Comparison of ENCODE assay signal across 10 cellular contexts in the genomic region with DNA sequence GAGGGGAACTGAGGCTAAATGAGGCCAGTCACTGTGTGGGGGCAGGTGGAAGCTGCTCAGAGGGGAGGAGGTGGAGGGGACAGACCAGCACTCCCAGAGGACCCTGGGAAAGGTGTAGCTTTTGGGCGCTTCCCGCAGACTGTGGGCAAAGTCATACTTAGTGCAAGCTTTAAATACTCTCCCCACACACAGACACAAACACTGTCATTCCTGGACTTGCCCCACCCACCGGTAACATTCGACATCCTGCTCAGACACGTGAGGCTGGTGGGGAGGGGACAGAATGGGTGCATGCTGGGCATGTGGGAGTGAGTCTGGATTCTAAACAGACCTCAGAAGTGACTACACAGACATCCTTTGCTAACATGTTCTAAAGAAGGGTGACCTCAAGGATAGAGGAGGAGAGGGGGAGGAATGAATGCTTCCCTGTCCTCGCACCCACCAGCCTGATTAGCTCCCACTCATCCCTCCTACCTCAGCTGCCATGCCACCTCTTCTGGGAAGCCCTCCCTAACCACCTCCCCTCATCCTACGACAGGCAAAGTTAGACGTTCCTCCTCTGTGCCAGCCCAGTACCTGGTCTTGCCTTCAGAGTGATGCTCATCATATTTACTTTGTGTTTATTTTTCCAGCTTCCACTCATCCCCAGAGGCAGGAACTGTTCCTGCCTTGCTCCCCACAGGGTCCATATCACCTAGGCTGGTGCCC. TPM values are rescaled to one million over a fixed set of nuclear protein-coding genes. Genes with fewer than 3 reads are reported as not detected.
DNase-seq lines count a peak whose midpoint lies in the region; ATAC-seq, FAIRE-seq and TF ChIP-seq lines count a peak whose summit lies in the region.
"Had no signal": no experiment of that assay in that cellular context is flagged by ENCODE, and none has a peak within 500 bp of the region (broad histone marks: within the 10 kb centered on the region; RNA-seq: fewer than 3 reads in every experiment).

No MANE protein-coding gene starts in this region.

- H3K36me3 Mint-ChIP-seq in natural killer cell, result no peaks in the 10 kb centered on the region
- no peaks in the 10 kb centered on the region for H3K36me3 Mint-ChIP-seq in natural killer cell treated with Interleukin-12 subunit alpha and Interleukin-12 subunit beta and Interleukin-15 and Interleukin-18, amount 100 ng/mL, for 72 hours
- H3K36me3 Mint-ChIP-seq in activated naive CD4-positive, alpha-beta T cell treated with anti-CD3 and anti-CD28 coated beads, Interleukin-2, amount 10 ng/mL, durations not matched to agents 7 days and 5 days, result peaks cover under 1% of the 10 kb centered on the region

- H3K27me3 Mint-ChIP-seq in natural killer cell (ENCODE audit: low read depth in 2 of 2), result peaks cover 22 to 30% of the 10 kb centered on the region in 2 donors
- H3K27me3 Mint-ChIP-seq in natural killer cell treated with Interleukin-12 subunit alpha and Interleukin-12 subunit beta and Interleukin-15 and Interleukin-18, amount 100 ng/mL, for 72 hours, result peaks cover 30 to 34% of the 10 kb centered on the region in 2 donors
- H3K27me3 Mint-ChIP-seq in activated naive CD4-positive, alpha-beta T cell treated with anti-CD3 and anti-CD28 coated beads, Interleukin-2, amount 10 ng/mL, durations not matched to agents 7 days and 5 days, result peaks cover 56% of the 10 kb centered on the region

- no peak overlapping the region for H3K4me3 Mint-ChIP-seq in natural killer cell
- H3K4me3 Mint-ChIP-seq in natural killer cell treated with Interleukin-12 subunit alpha and Interleukin-12 subunit beta and Interleukin-15 and Interleukin-18, amount 100 ng/mL, for 72 hours, result no peak overlapping the region
- H3K4me3 Mint-ChIP-seq in activated naive CD4-positive, alpha-beta T cell treated with anti-CD3 and anti-CD28 coated beads, Interleukin-2, amount 10 ng/mL, durations not matched to agents 7 days and 5 days, result no peak overlapping the region

- no peak overlapping the region for H3K27ac Mint-ChIP-seq in natural killer cell
- no peak overlapping the region for H3K27ac Mint-ChIP-seq in natural killer cell treated with Interleukin-12 subunit alpha and Interleukin-12 subunit beta and Interleukin-15 and Interleukin-18, amount 100 ng/mL, for 72 hours
- H3K27ac Mint-ChIP-seq in activated naive CD4-positive, alpha-beta T cell treated with anti-CD3 and anti-CD28 coated beads, Interleukin-2, amount 10 ng/mL, durations not matched to agents 7 days and 5 days, result peak overlapping the region; percentile 43

- no peaks in the 10 kb centered on the region for H3K36me3 ChIP-seq in lung (ENCODE audit: control insufficient read depth in 2 of 2, insufficient read depth in 2 of 2, low read length in 2 of 2)
- H3K36me3 ChIP-seq in MG63, result no peaks in the 10 kb centered on the region
- H3K36me3 ChIP-seq: BLaER1 had no signal

- intact Hi-C loops in natural killer cell (cut with micrococcal nuclease), result loop anchor here (5.0 kb wide), 1 partner anchor 117 kb away; no protein-coding TSS in a partner anchor

- 58 to 72% methylated on average over 8 of the region's 8 CpGs for WGBS in lung, 2 donors

- TF ChIP-seq CTCF in natural killer cell (IDR thresholded peaks at IDR 0.05), result no peak
- TF ChIP-seq CTCF in lung (IDR thresholded peaks at IDR 0.05; ENCODE audit: control extremely low read depth, extremely low read depth), result no peak

- H3K27ac ChIP-seq in lung (ENCODE audit: low read depth in 1 of 2, low read length in 1 of 2), result peak overlapping the region in 1 of 2 donors; percentile 2
- H3K27ac ChIP-seq: BLaER1 had no signal

- no peak overlapping the region for H3K4me3 ChIP-seq in lung
- H3K4me3 ChIP-seq in MG63, result no peak overlapping the region
- H3K4me3 ChIP-seq: BLaER1 had no signal

- H3K27me3 ChIP-seq in lung (ENCODE audit: control insufficient read depth, insufficient read depth), result no peaks in the 10 kb centered on the region
- no peaks in the 10 kb centered on the region for H3K27me3 ChIP-seq in MG63
- H3K27me3 ChIP-seq: BLaER1 had no signal

- peaks cover 0 to 16% of the 10 kb centered on the region in 2 donors for H3K4me1 ChIP-seq in lung (ENCODE audit: control insufficient read depth in 2 of 2, insufficient read depth in 2 of 2, low read length in 2 of 2)

- DNase-seq in natural killer cell (peak; percentile 6), lung (ENCODE audit: low spot score) (peak; percentile 28), urothelium cell line (ENCODE audit: low spot score) (peak; percentile 55), RCC 7860 (ENCODE audit: low spot score) (no peak), MG63 (no peak), EL (no peak)
- no peak for DNase-seq in natural killer cell treated with Interleukin-12 subunit alpha and Interleukin-12 subunit beta and Interleukin-15 and Interleukin-18, amount 100 ng/mL, for 72 hours (ENCODE audit: low spot score)
- peak; percentile 74 for DNase-seq in activated naive CD4-positive, alpha-beta T cell treated with anti-CD3 and anti-CD28 coated beads, Interleukin-2, amount 10 ng/mL, durations not matched to agents 7 days and 5 days
- DNase-seq: hippocampal formation had no signal

- H3K9me3 ChIP-seq in lung (ENCODE audit: control insufficient read depth in 2 of 2, insufficient read depth in 1 of 2, low read length in 1 of 2) (no peaks in the 10 kb centered on the region), MG63 (no peaks in the 10 kb centered on the region)
- H3K9me3 ChIP-seq: BLaER1 had no signal

- CTCF ChIA-PET in activated naive CD4-positive, alpha-beta T cell treated with anti-CD3 and anti-CD28 coated beads, Interleukin-2, amount 10 ng/mL, durations not matched to agents 7 days and 5 days (lab: Charles Lee), result interaction anchor here (0.7 to 9.6 kb wide), 5 partner anchors 27 to 113 kb away, joined by 3 to 87 read pairs (median 3); no protein-coding TSS in a partner anchor

- no peaks in the 10 kb centered on the region for H3K9me3 Mint-ChIP-seq in natural killer cell
- H3K9me3 Mint-ChIP-seq in natural killer cell treated with Interleukin-12 subunit alpha and Interleukin-12 subunit beta and Interleukin-15 and Interleukin-18, amount 100 ng/mL, for 72 hours, result no peaks in the 10 kb centered on the region
- no peaks in the 10 kb centered on the region for H3K9me3 Mint-ChIP-seq in activated naive CD4-positive, alpha-beta T cell treated with anti-CD3 and anti-CD28 coated beads, Interleukin-2, amount 10 ng/mL, durations not matched to agents 7 days and 5 days

- FAIRE-seq in urothelium cell line (lab: Jason Lieb, UNC), result peak; percentile 82
- no peak for FAIRE-seq in RCC 7860 (lab: Jason Lieb, UNC)

- no peak for ATAC-seq in natural killer cell
- no peak for ATAC-seq in natural killer cell treated with Interleukin-12 subunit alpha and Interleukin-12 subunit beta and Interleukin-15 and Interleukin-18, amount 100 ng/mL, for 72 hours
- ATAC-seq in lung (ENCODE audit: insufficient read depth, low FRiP score), result no peak

- H3K4me1 Mint-ChIP-seq in natural killer cell, result peaks cover 0 to 6% of the 10 kb centered on the region in 2 donors
- peaks cover 1 to 3% of the 10 kb centered on the region in 2 donors for H3K4me1 Mint-ChIP-seq in natural killer cell treated with Interleukin-12 subunit alpha and Interleukin-12 subunit beta and Interleukin-15 and Interleukin-18, amount 100 ng/mL, for 72 hours (ENCODE audit: low read depth in 2 of 2)
- H3K4me1 Mint-ChIP-seq in activated naive CD4-positive, alpha-beta T cell treated with anti-CD3 and anti-CD28 coated beads, Interleukin-2, amount 10 ng/mL, durations not matched to agents 7 days and 5 days, result peaks cover 43% of the 10 kb centered on the region

RNA-seq across cellular contexts. Expression of gene TSKU, which starts 22.2 kb away (rescaled TPM):
- total RNA-seq in natural killer cell, result not detected
- not detected for total RNA-seq in natural killer cell treated with Interleukin-12 subunit alpha and Interleukin-12 subunit beta and Interleukin-15 and Interleukin-18, amount 100 ng/mL, for 72 hours
- 10 to 100 TPM; 12.6 to 18.6 TPM for total RNA-seq in lung
- 10 to 100 TPM in 1 of 2 donors, 1 to 10 TPM in 1; 3.7 to 10.6 TPM for polyA plus RNA-seq in lung
- 4.8 and 8.2 TPM in 2 replicates for total RNA-seq in MG63 (2014; rRNA removed; shearing (Covaris generic); ENCODE audit: low replicate concordance)

RNA-seq across cellular contexts. Expression of gene ACER3, which starts 55.4 kb away (rescaled TPM):
- 10 to 100 TPM; 12.1 to 14.8 (median 13.6) TPM for total RNA-seq in natural killer cell
- total RNA-seq in natural killer cell treated with Interleukin-12 subunit alpha and Interleukin-12 subunit beta and Interleukin-15 and Interleukin-18, amount 100 ng/mL, for 72 hours, result 10 to 100 TPM; 16.3 to 16.8 TPM
- 10 to 100 TPM; 14.4 to 37.0 TPM for total RNA-seq in lung
- polyA plus RNA-seq in lung, result 10 to 100 TPM in 1 of 2 donors, 1 to 10 TPM in 1; 7.9 to 11.1 TPM
- total RNA-seq in MG63 (2014; rRNA removed; shearing (Covaris generic); ENCODE audit: low replicate concordance), result 15.8 and 56.2 TPM in 2 replicates

Comparison
In these comparisons a context has a peak if more than half of its experiments do, and no peak if none do; other contexts are left out.
1. DNase-seq: peak in natural killer cell (single experiment), activated naive CD4-positive, alpha-beta T cell treated with anti-CD3 and anti-CD28 coated beads, Interleukin-2, amount 10 ng/mL, durations not matched to agents 7 days and 5 days (single experiment), lung (single experiment) and urothelium cell line (single experiment); none in natural killer cell treated with Interleukin-12 subunit alpha and Interleukin-12 subunit beta and Interleukin-15 and Interleukin-18, amount 100 ng/mL, for 72 hours (single experiment), RCC 7860 (single experiment), MG63 (single experiment) and EL (single experiment).